10 cellular contexts compared by ENCODE assay signal in genomic region chr2:39408351-39409136, GRCh38. TPM values are rescaled to one million over a fixed set of nuclear protein-coding genes. Genes with fewer than 3 reads are reported as not detected.
DNase-seq lines count a peak whose midpoint lies in the region; ATAC-seq and TF ChIP-seq lines count a peak whose summit lies in the region.
"Had no signal": no experiment of that assay in that cellular context is flagged by ENCODE, and none has a peak within 500 bp of the region (broad histone marks: within the 10 kb centered on the region; RNA-seq: fewer than 3 reads in every experiment).

No MANE protein-coding gene starts in this region.

- intact Hi-C loops in dorsolateral prefrontal cortex (cut with DNase I) (no loop called here), tibial artery (cut with DNase I; ENCODE audit: low total_unique reads) (no loop called here)

- H3K4me1 ChIP-seq in tibial artery, result peaks cover 0 to 96% (median 48%) of the 10 kb centered on the region in 4 donors

- H3K36me3 ChIP-seq in tibial artery, result no peaks in the 10 kb centered on the region

- ATAC-seq in GM21423 (IDR thresholded peaks at IDR 0.05; ENCODE audit: unreplicated experiment) (peak; percentile 58), HG03521 (IDR thresholded peaks at IDR 0.05; ENCODE audit: unreplicated experiment) (peak; percentile 39)

- TF ChIP-seq CTCF in dorsolateral prefrontal cortex (IDR thresholded peaks at IDR 0.05 in 54 of 56, conservative IDR thresholded peaks at IDR 0.05 in 2 of 56; ENCODE audit: low read depth in 1 of 56, partially characterized antibody in 56 of 56) (no peak), tibial artery (IDR thresholded peaks at IDR 0.05) (no peak)

- H3K27me3 ChIP-seq in dorsolateral prefrontal cortex (no peaks in the 10 kb centered on the region), tibial artery (no peaks in the 10 kb centered on the region)

- H3K4me3 ChIP-seq in dorsolateral prefrontal cortex (no peak overlapping the region), tibial artery (no peak overlapping the region)

- in situ Hi-C loops in Caki2 (cut with HindIII; ENCODE audit: low pct_unique_long_range_greater_than_20kb, low sequenced_read_pairs), result no loop called here

- DNase-seq in Caki2 (ENCODE audit: low read depth), result peak; percentile 70
- peak; percentile 34 for DNase-seq in glomerular visceral epithelial cell (ENCODE audit: extremely low spot score)
- DNase-seq in dorsolateral prefrontal cortex, result no peak
- no peak for DNase-seq in NCI-H1436 (lab: John Stamatoyannopoulos, UW)
- DNase-seq in NCI-H345 (lab: John Stamatoyannopoulos, UW), result no peak
- DNase-seq in tibial artery, result no peak
- DNase-seq: activated naive CD8-positive, alpha-beta T cell treated with anti-CD3 and anti-CD28 coated beads, Interleukin-2, amount 10 ng/mL, durations not matched to agents 7 days and 5 days; NCI-H524 treated with DMSO at 0.1 percent for 48 hours had no signal

- H3K9me3 ChIP-seq in tibial artery, result no peaks in the 10 kb centered on the region

- H3K27ac ChIP-seq in dorsolateral prefrontal cortex (peak overlapping the region in 1 of 59 donors; percentile 59), tibial artery (no peak overlapping the region)

RNA-seq across cellular contexts. Expression of gene MAP4K3, which starts 28.5 kb away (rescaled TPM):
- total RNA-seq in Caki2 (2014; rRNA removed; shearing (Covaris generic); ENCODE audit: low replicate concordance), result 16.7 and 54.2 TPM in 2 replicates
- total RNA-seq in dorsolateral prefrontal cortex, result 100 to 1,000 TPM in 1 of 120 experiments, 10 to 100 TPM in 119; 50.1 to 100 (median 72.2) TPM

Comparison
In these comparisons a context has a peak if more than half of its experiments do, and no peak if none do; other contexts are left out.
1. DNase-seq: peak in Caki2 (single experiment) and glomerular visceral epithelial cell (single experiment); none in dorsolateral prefrontal cortex (0 of 10), NCI-H1436 (single experiment), NCI-H345 (single experiment) and tibial artery (0 of 2).